Comparison of ENCODE assay signal across 9 cellular contexts in the genomic region with DNA sequence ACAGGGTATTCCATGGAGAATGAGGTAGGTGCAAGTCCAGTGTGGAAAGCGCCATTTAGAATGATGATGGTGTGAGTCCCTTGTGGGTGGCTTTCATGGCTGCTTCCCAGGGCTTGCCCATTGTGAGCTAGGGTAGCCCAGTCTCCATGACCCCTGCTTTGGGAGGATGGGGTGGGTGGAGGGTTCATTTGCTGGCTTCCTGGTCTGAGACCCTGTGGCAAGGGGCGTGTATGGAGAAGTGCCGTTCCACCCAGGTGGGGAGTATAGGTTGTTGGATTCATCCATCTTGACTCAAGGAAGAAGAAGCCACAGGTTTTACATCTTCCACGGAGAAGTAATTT. TPM values are rescaled to one million over a fixed set of nuclear protein-coding genes. Genes with fewer than 3 reads are reported as not detected.
DNase-seq lines count a peak whose midpoint lies in the region; ATAC-seq and TF ChIP-seq lines count a peak whose summit lies in the region.
"Had no signal": no experiment of that assay in that cellular context is flagged by ENCODE, and none has a peak within 500 bp of the region (broad histone marks: within the 10 kb centered on the region; RNA-seq: fewer than 3 reads in every experiment).

No MANE protein-coding gene starts in this region.

- intact Hi-C loops in Panc1 (cut with micrococcal nuclease; ENCODE audit: unreplicated experiment) = no loop called here
- intact Hi-C loops in ovary (cut with DNase I) = no loop called here

- no peaks in the 10 kb centered on the region for H3K9me3 Mint-ChIP-seq in stimulated activated naive CD8-positive, alpha-beta T cell treated with anti-CD3 and anti-CD28 coated beads, Interleukin-15, Interleukin-2, amounts not matched to agents 100 ng/mL and 50 ng/mL, for 24 hours
- no peaks in the 10 kb centered on the region for H3K9me3 Mint-ChIP-seq in immature natural killer cell

- no peak for DNase-seq in stimulated activated naive CD8-positive, alpha-beta T cell treated with anti-CD3 and anti-CD28 coated beads, Interleukin-15, Interleukin-2, amounts not matched to agents 100 U/mL and 50 U/mL, for 24 hours
- DNase-seq in Panc1 (ENCODE audit: low read depth, low spot score) = no peak
- no peak for DNase-seq in immature natural killer cell
- DNase-seq in ovary = no peak
- DNase-seq in NCI-H524 (lab: John Stamatoyannopoulos, UW) = no peak
- DNase-seq: NCI-H187 treated with DMSO at 0.1 percent for 48 hours had no signal

- H3K4me1 Mint-ChIP-seq in stimulated activated naive CD8-positive, alpha-beta T cell treated with anti-CD3 and anti-CD28 coated beads, Interleukin-15, Interleukin-2, amounts not matched to agents 100 ng/mL and 50 ng/mL, for 24 hours (ENCODE audit: low read depth) = peaks cover 80% of the 10 kb centered on the region
- H3K4me1 Mint-ChIP-seq in immature natural killer cell = peaks cover 73 to 88% of the 10 kb centered on the region in 2 donors

- H3K4me1 ChIP-seq in Panc1 (ENCODE audit: control insufficient read depth, insufficient read depth, low read length) (no peaks in the 10 kb centered on the region), ovary (ENCODE audit: insufficient read depth) (no peaks in the 10 kb centered on the region)

- POLR2A ChIA-PET in Panc1 (lab: Charles Lee) = no interaction called here

- no peak overlapping the region for H3K27ac ChIP-seq in Panc1 (ENCODE audit: low read length)
- no peak overlapping the region for H3K27ac ChIP-seq in ovary

- 86 to 98% (median 96%) methylated on average over 4 of the region's 4 CpGs for WGBS in ovary, 3 donors

- TF ChIP-seq CTCF in Panc1 (IDR thresholded peaks at IDR 0.05) (no peak), ovary (IDR thresholded peaks at IDR 0.05) (no peak)

- no peaks in the 10 kb centered on the region for H3K9me3 ChIP-seq in Panc1 (ENCODE audit: control insufficient read depth, insufficient read depth, low read depth, low read length)
- no peaks in the 10 kb centered on the region for H3K9me3 ChIP-seq in ovary

- no peak for ATAC-seq in stimulated activated naive CD8-positive, alpha-beta T cell treated with anti-CD3 and anti-CD28 coated beads, Interleukin-15, Interleukin-2, amounts not matched to agents 100 U/mL and 50 U/mL, for 24 hours
- no peak for ATAC-seq in Panc1
- ATAC-seq in GM21528 (IDR thresholded peaks at IDR 0.05; ENCODE audit: low FRiP score, unreplicated experiment) = no peak
- ATAC-seq in HG02610 (IDR thresholded peaks at IDR 0.05; ENCODE audit: unreplicated experiment) = no peak

- H3K27me3 Mint-ChIP-seq in stimulated activated naive CD8-positive, alpha-beta T cell treated with anti-CD3 and anti-CD28 coated beads, Interleukin-15, Interleukin-2, amounts not matched to agents 100 ng/mL and 50 ng/mL, for 24 hours = no peaks in the 10 kb centered on the region
- H3K27me3 Mint-ChIP-seq in immature natural killer cell (ENCODE audit: low read depth in 3 of 3) = peaks cover 2 to 7% (median 3%) of the 10 kb centered on the region in 3 donors

- H3K27ac Mint-ChIP-seq in stimulated activated naive CD8-positive, alpha-beta T cell treated with anti-CD3 and anti-CD28 coated beads, Interleukin-15, Interleukin-2, amounts not matched to agents 100 ng/mL and 50 ng/mL, for 24 hours = peak overlapping the region; percentile 80
- H3K27ac Mint-ChIP-seq in immature natural killer cell = peak overlapping the region; percentile 89 to 99 (median 92)

- peak overlapping the region; percentile 78 for H3K4me3 Mint-ChIP-seq in stimulated activated naive CD8-positive, alpha-beta T cell treated with anti-CD3 and anti-CD28 coated beads, Interleukin-15, Interleukin-2, amounts not matched to agents 100 ng/mL and 50 ng/mL, for 24 hours
- H3K4me3 Mint-ChIP-seq in immature natural killer cell = peak overlapping the region; percentile 90 to 99 (median 93)

- no peak for TF ChIP-seq POLR2A in ovary (IDR thresholded peaks at IDR 0.05)

- in situ Hi-C loops in Panc1 (cut with HindIII; ENCODE audit: low pct_unique_long_range_greater_than_20kb, low sequenced_read_pairs) = no loop called here

- no peak for TF ChIP-seq EP300 in ovary (IDR thresholded peaks at IDR 0.05)

- H3K27me3 ChIP-seq in Panc1 (ENCODE audit: control insufficient read depth, insufficient read depth, low read length) = no peaks in the 10 kb centered on the region
- no peaks in the 10 kb centered on the region for H3K27me3 ChIP-seq in ovary

- H3K36me3 ChIP-seq in Panc1 (ENCODE audit: control insufficient read depth, insufficient read depth, low read length) = no peaks in the 10 kb centered on the region
- H3K36me3 ChIP-seq in ovary = no peaks in the 10 kb centered on the region

- CTCF ChIA-PET in Panc1 (lab: Charles Lee) = no interaction called here

- H3K4me3 ChIP-seq in Panc1 (ENCODE audit: low read depth in 2 of 2, low read length in 2 of 2) = no peak overlapping the region
- H3K4me3 ChIP-seq in ovary = no peak overlapping the region

- BruUV-seq in Panc1 (replicated peaks; lab: Mats Ljungman, UMichigan) = TSS peak; percentile 32

- peaks cover 48% of the 10 kb centered on the region for H3K36me3 Mint-ChIP-seq in stimulated activated naive CD8-positive, alpha-beta T cell treated with anti-CD3 and anti-CD28 coated beads, Interleukin-15, Interleukin-2, amounts not matched to agents 100 ng/mL and 50 ng/mL, for 24 hours (ENCODE audit: low read depth)
- H3K36me3 Mint-ChIP-seq in immature natural killer cell = peaks cover 4 to 9% (median 7%) of the 10 kb centered on the region in 3 donors

RNA-seq across cellular contexts. Expression of gene CCM2, which starts 27.7 kb away (rescaled TPM):
- 97.1 TPM for total RNA-seq in Panc1 (2021; ENCODE audit: unreplicated experiment)
- 143 TPM for polyA plus RNA-seq in Panc1 (2012; ENCODE audit: insufficient read length)
- polyA plus RNA-seq in immature natural killer cell = 100 to 1,000 TPM in 2 of 3 donors, 10 to 100 TPM in 1; 60.4 to 120 (median 103) TPM
- 10 to 100 TPM; 16.2 to 34.6 (median 23.5) TPM for total RNA-seq in ovary
- polyA plus RNA-seq in ovary = 10 to 100 TPM; 21.2 to 23.1 TPM

RNA-seq across cellular contexts. Expression of gene MYO1G, which starts 48.9 kb away (rescaled TPM):
- total RNA-seq in Panc1 (2021; ENCODE audit: unreplicated experiment) = 0.41 TPM
- polyA plus RNA-seq in Panc1 (2012; ENCODE audit: insufficient read length) = 0.17 TPM
- 100 to 1,000 TPM; 139 to 261 (median 139) TPM for polyA plus RNA-seq in immature natural killer cell
- 1 to 10 TPM in 4 of 7 donors, under 1 TPM in 3; 0.48 to 2.4 (median 1.0) TPM for total RNA-seq in ovary
- 1 to 10 TPM in 1 of 2 donors, under 1 TPM in 1; 0.64 to 1.1 TPM for polyA plus RNA-seq in ovary
